20 cellular contexts compared by ENCODE assay signal in the genomic region with DNA sequence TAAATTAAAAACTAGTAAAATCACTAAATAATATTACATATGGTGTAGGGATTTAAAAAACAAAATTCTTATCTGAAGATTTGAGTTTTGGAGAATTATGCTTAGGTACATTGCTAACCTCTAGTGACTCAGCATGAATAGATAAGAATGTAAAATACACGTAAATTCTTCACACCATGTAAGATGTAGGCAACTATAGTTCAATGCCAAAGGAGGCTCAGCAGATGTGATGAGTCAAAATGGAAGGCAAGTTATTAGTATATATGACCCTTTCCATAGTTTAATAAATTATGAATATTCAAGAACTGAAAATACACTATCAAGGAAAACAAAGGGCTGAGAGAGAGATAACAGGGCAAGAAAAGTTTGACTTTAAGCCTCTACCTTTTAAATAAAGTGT.
DNase-seq lines count a peak whose midpoint lies in the region; ATAC-seq, FAIRE-seq and TF ChIP-seq lines count a peak whose summit lies in the region.
"Had no signal": no experiment of that assay in that cellular context is flagged by ENCODE, and none has a peak within 500 bp of the region (broad histone marks: within the 10 kb centered on the region; RNA-seq: fewer than 3 reads in every experiment).

No MANE protein-coding gene starts in this region.

- ATAC-seq in GM18517 (IDR thresholded peaks at IDR 0.05; ENCODE audit: unreplicated experiment) = peak; percentile 70
- ATAC-seq in GM21423 (IDR thresholded peaks at IDR 0.05; ENCODE audit: unreplicated experiment) = peak; percentile 37
- peak; percentile 45 for ATAC-seq in HG02970 (IDR thresholded peaks at IDR 0.05; ENCODE audit: low FRiP score, unreplicated experiment)
- peak; percentile 52 for ATAC-seq in HG03565 (IDR thresholded peaks at IDR 0.05; ENCODE audit: unreplicated experiment)
- ATAC-seq in HepG2 = no peak
- ATAC-seq: activated naive CD4-positive, alpha-beta T cell treated with anti-CD3 and anti-CD28 coated beads, Interleukin-2, amount 50 U/mL, for 72 hours; lower lobe of right lung; natural killer cell had no signal

- TF ChIP-seq RAD21 in HepG2 (CRISPR knock-in tag; IDR thresholded peaks at IDR 0.05) = no peak

- H3K79me2 ChIP-seq in OCI-LY7 (ENCODE audit: insufficient read depth, low read depth, low read length) (no peaks in the 10 kb centered on the region), HepG2 (ENCODE audit: insufficient read depth, low read length) (no peaks in the 10 kb centered on the region)

- no peak overlapping the region for H3K9ac ChIP-seq in HepG2 (ENCODE audit: insufficient read depth, low read depth, low read length)

- DNase-seq in HCEC 1CT (no peak), prostate gland (ENCODE audit: low spot score) (no peak), OCI-LY7 (ENCODE audit: low spot score) (no peak), HepG2 (ENCODE audit: low spot score) (no peak)
- DNase-seq: activated CD4-positive, alpha-beta T cell treated with anti-CD3 and anti-CD28 coated beads for 1 hour; brain microvascular endothelial cell; glutamatergic neuron; Karpas-422; lower lobe of right lung; natural killer cell; NCI-H1417; SIG-M5; stomach had no signal

- H3K4me3 ChIP-seq in prostate gland = no peak overlapping the region
- no peak overlapping the region for H3K4me3 ChIP-seq in OCI-LY7 (ENCODE audit: low read depth, low read length, poor library complexity, severe bottlenecking)
- H3K4me3 ChIP-seq in HepG2 (replicated peaks in 1 of 3; ENCODE audit: insufficient read depth in 1 of 3, low read depth in 2 of 3, low read length in 3 of 3) = no peak overlapping the region
- H3K4me3 ChIP-seq: lower lobe of right lung, stomach had no signal

- TF ChIP-seq EP300 in HepG2 (IDR thresholded peaks at IDR 0.05; ENCODE audit: low read depth in 2 of 2, low read length in 2 of 2) (no peak), HepG2 (CRISPR knock-in tag; IDR thresholded peaks at IDR 0.05; ENCODE audit: borderline replicate concordance) (no peak)

- H3K4me1 ChIP-seq in prostate gland (replicated peaks) = no peaks in the 10 kb centered on the region
- H3K4me1 ChIP-seq in OCI-LY7 (ENCODE audit: insufficient read depth, low read length, poor library complexity, severe bottlenecking) = no peaks in the 10 kb centered on the region
- H3K4me1 ChIP-seq in HepG2 (ENCODE audit: insufficient read depth, low read length) = no peaks in the 10 kb centered on the region
- H3K4me1 ChIP-seq: lower lobe of right lung, stomach had no signal

- H3K36me3 ChIP-seq in prostate gland = no peaks in the 10 kb centered on the region
- no peaks in the 10 kb centered on the region for H3K36me3 ChIP-seq in OCI-LY7 (ENCODE audit: insufficient read depth, low read length)
- no peaks in the 10 kb centered on the region for H3K36me3 ChIP-seq in HepG2 (replicated peaks in 1 of 2; ENCODE audit: control insufficient read depth in 1 of 2, insufficient read depth in 2 of 2, low read length in 2 of 2)
- H3K36me3 ChIP-seq: brain microvascular endothelial cell, lower lobe of right lung, stomach had no signal

- no peak for FAIRE-seq in HepG2 (lab: Jason Lieb, UNC)
- FAIRE-seq: GM12891, urothelium cell line had no signal

- no peak overlapping the region for H3K27ac ChIP-seq in prostate gland
- no peak overlapping the region for H3K27ac ChIP-seq in OCI-LY7 (ENCODE audit: low read depth, low read length, poor library complexity, severe bottlenecking)
- H3K27ac ChIP-seq in HepG2 (ENCODE audit: extremely low read length, insufficient read depth, low read length) = no peak overlapping the region
- H3K27ac ChIP-seq: brain microvascular endothelial cell, lower lobe of right lung, stomach had no signal

- CTCF ChIA-PET in OCI-LY7 (lab: Charles Lee; ENCODE audit: unreplicated experiment) = no interaction called here
- CTCF ChIA-PET in HepG2 (lab: Yijun Ruan, JAX; ENCODE audit: low intra/inter-chr PET ratio, low total read pairs) = no interaction called here

- TF ChIP-seq CTCF in prostate gland (IDR thresholded peaks at IDR 0.05) (no peak), OCI-LY7 (conservative IDR thresholded peaks at IDR 0.05; ENCODE audit: low read length) (no peak), HepG2 (CRISPR knock-in tag; IDR thresholded peaks at IDR 0.05) (no peak)

- H3K27me3 ChIP-seq in prostate gland (replicated peaks; ENCODE audit: insufficient read depth) (no peaks in the 10 kb centered on the region), HepG2 (ENCODE audit: control insufficient read depth in 1 of 2, insufficient read depth in 2 of 2, low read length in 2 of 2) (no peaks in the 10 kb centered on the region)
- H3K27me3 ChIP-seq: brain microvascular endothelial cell, stomach had no signal

- POLR2A ChIA-PET in OCI-LY7 (lab: Charles Lee) = no interaction called here
- POLR2A ChIA-PET in HepG2 (lab: Yijun Ruan, JAX) = no interaction called here

- in situ Hi-C loops in HepG2 (cut with HindIII; ENCODE audit: extremely low pct_ligation_motif_present, low pct_unique_long_range_greater_than_20kb) = no loop called here

- H2AFZ ChIP-seq in OCI-LY7 (ENCODE audit: low read length) = no peak overlapping the region
- no peak overlapping the region for H2AFZ ChIP-seq in HepG2 (ENCODE audit: low read length)

- 78% methylated on average over 1 of the region's 1 CpG for WGBS in prostate gland
- WGBS in HepG2 (ENCODE audit: low lambda C conversion rate) = 7% methylated on average over 1 of the region's 1 CpG

- H3K9me3 ChIP-seq in prostate gland = no peaks in the 10 kb centered on the region
- H3K9me3 ChIP-seq in OCI-LY7 (ENCODE audit: low read length) = no peaks in the 10 kb centered on the region
- no peaks in the 10 kb centered on the region; the same call in 1 of the 2 replicates for H3K9me3 ChIP-seq in HepG2 (ENCODE audit: low read length)

- no peaks in the 10 kb centered on the region for H4K20me1 ChIP-seq in OCI-LY7 (ENCODE audit: insufficient read depth, low read length)
- H4K20me1 ChIP-seq in HepG2 (ENCODE audit: insufficient read depth, low read length) = no peaks in the 10 kb centered on the region

- TF ChIP-seq POLR2A in prostate gland (IDR thresholded peaks at IDR 0.05) = no peak
- no peak for TF ChIP-seq POLR2A in HepG2 (IDR thresholded peaks at IDR 0.05; ENCODE audit: insufficient read depth in 1 of 2, low read depth in 2 of 2, low read length in 2 of 2)

- no TSS peak for BruUV-seq in OCI-LY7 (replicated peaks; lab: Mats Ljungman, UMichigan)
- no TSS peak for BruUV-seq in HepG2 (replicated peaks; lab: Mats Ljungman, UMichigan)

- no peaks in the 10 kb centered on the region for H3K9me2 ChIP-seq in OCI-LY7 (ENCODE audit: insufficient read depth, low read length)

- H3K4me2 ChIP-seq in OCI-LY7 (ENCODE audit: low read length) = no peak overlapping the region
- H3K4me2 ChIP-seq in HepG2 (ENCODE audit: low read depth, low read length) = no peak overlapping the region

- intact Hi-C loops in prostate gland (cut with DNase I) (no loop called here), OCI-LY7 (cut with micrococcal nuclease; ENCODE audit: unreplicated experiment) (no loop called here), HepG2 (cut with micrococcal nuclease; ENCODE audit: unreplicated experiment) (no loop called here)

TF ChIP-seq in HepG2, 621 proteins besides CTCF, POLR2A, EP300 and RAD21 (continues in another document):
- TF ChIP-seq ZNF547 (CRISPR knock-in tag; IDR thresholded peaks at IDR 0.05) (no peak), KDM1A (CRISPR knock-in tag; IDR thresholded peaks at IDR 0.05) (no peak), ZNF530 (CRISPR knock-in tag; IDR thresholded peaks at IDR 0.05; ENCODE audit: low read depth) (no peak), ZNF468 (CRISPR knock-in tag; IDR thresholded peaks at IDR 0.05) (no peak), ZNF607 (CRISPR knock-in tag; IDR thresholded peaks at IDR 0.05; ENCODE audit: borderline replicate concordance) (no peak), SMAD9 (CRISPR knock-in tag; IDR thresholded peaks at IDR 0.05) (no peak), IRF9 (CRISPR knock-in tag; IDR thresholded peaks at IDR 0.05; ENCODE audit: borderline replicate concordance) (no peak), PBX3 (CRISPR knock-in tag; IDR thresholded peaks at IDR 0.05; ENCODE audit: borderline replicate concordance) (no peak)
- TF ChIP-seq, protein P1, sequence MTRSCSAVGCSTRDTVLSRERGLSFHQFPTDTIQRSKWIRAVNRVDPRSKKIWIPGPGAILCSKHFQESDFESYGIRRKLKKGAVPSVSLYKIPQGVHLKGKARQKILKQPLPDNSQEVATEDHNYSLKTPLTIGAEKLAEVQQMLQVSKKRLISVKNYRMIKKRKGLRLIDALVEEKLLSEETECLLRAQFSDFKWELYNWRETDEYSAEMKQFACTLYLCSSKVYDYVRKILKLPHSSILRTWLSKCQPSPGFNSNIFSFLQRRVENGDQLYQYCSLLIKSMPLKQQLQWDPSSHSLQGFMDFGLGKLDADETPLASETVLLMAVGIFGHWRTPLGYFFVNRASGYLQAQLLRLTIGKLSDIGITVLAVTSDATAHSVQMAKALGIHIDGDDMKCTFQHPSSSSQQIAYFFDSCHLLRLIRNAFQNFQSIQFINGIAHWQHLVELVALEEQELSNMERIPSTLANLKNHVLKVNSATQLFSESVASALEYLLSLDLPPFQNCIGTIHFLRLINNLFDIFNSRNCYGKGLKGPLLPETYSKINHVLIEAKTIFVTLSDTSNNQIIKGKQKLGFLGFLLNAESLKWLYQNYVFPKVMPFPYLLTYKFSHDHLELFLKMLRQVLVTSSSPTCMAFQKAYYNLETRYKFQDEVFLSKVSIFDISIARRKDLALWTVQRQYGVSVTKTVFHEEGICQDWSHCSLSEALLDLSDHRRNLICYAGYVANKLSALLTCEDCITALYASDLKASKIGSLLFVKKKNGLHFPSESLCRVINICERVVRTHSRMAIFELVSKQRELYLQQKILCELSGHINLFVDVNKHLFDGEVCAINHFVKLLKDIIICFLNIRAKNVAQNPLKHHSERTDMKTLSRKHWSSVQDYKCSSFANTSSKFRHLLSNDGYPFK (CRISPR knock-in tag; IDR thresholded peaks at IDR 0.05; ENCODE audit: borderline replicate concordance) = no peak
